26 cellular contexts compared by ENCODE assay signal in the genomic region with DNA sequence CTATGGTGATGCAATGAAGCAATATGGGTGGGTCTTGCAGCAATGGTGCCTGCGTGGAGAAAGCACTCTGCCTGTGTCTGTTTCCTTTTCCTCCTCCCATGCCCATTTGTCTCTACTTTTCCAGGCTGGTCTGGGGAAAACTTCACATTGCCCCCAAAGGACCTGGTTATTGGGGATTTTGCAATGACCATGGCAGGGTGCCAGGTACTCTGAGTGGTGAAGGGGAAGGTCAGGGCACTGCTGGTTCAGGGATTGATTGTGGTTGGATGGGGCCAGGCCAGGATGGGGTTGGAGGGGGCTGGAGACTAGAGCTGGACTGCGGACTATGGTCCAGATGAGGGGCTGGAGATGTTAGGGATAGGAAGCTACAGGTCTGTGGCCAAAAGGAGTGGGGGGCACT.
"Had no signal": no experiment of that assay in that cellular context is flagged by ENCODE, and none has a peak within 500 bp of the region (broad histone marks: within the 10 kb centered on the region; RNA-seq: fewer than 3 reads in every experiment).

No MANE protein-coding gene starts in this region.

- ATAC-seq: gastrocnemius medialis; naive thymus-derived CD4-positive, alpha-beta T cell; stimulated activated memory B cell treated with anti-CD40 and anti-IgM and Interleukin-4, amounts not matched to agents 10 μg/mL and 1 μg/mL and 100 μg/mL, for 72 hours had no signal

- H3K4me1 ChIP-seq: colonic mucosa, esophagus squamous epithelium, gastrocnemius medialis, neural progenitor cell, prostate gland, right atrium auricular region, sigmoid colon, upper lobe of left lung had no signal

- H3K36me3 Mint-ChIP-seq: naive thymus-derived CD4-positive, alpha-beta T cell; neural progenitor cell; stimulated activated memory B cell treated with anti-CD40 and anti-IgM and Interleukin-4, amounts not matched to agents 10 μg/mL and 1 μg/mL and 100 μg/mL, for 72 hours had no signal

- H3K27ac Mint-ChIP-seq: naive thymus-derived CD4-positive, alpha-beta T cell; nephron; neural progenitor cell; stimulated activated memory B cell treated with anti-CD40 and anti-IgM and Interleukin-4, amounts not matched to agents 10 μg/mL and 1 μg/mL and 100 μg/mL, for 72 hours; stimulated activated naive CD8-positive, alpha-beta T cell treated with anti-CD3 and anti-CD28 coated beads, Interleukin-15, Interleukin-2, amounts not matched to agents 100 ng/mL and 50 ng/mL, for 24 hours had no signal

- H3K4me1 Mint-ChIP-seq: naive thymus-derived CD4-positive, alpha-beta T cell; nephron; stimulated activated memory B cell treated with anti-CD40 and anti-IgM and Interleukin-4, amounts not matched to agents 10 μg/mL and 1 μg/mL and 100 μg/mL, for 72 hours had no signal

- H3K27me3 Mint-ChIP-seq: stimulated activated naive CD8-positive, alpha-beta T cell treated with anti-CD3 and anti-CD28 coated beads, Interleukin-15, Interleukin-2, amounts not matched to agents 100 ng/mL and 50 ng/mL, for 24 hours had no signal

- DNase-seq: colonic mucosa; dermis blood vessel endothelial cell; effector memory CD4-positive, alpha-beta T cell; erythroblast; esophagus squamous epithelium; gastrocnemius medialis; mesendoderm; midbrain; naive thymus-derived CD4-positive, alpha-beta T cell; nucleus accumbens; sigmoid colon; spleen; stimulated activated CD4-positive, alpha-beta T cell treated with anti-CD3 and anti-CD28 coated beads, Interleukin-4, amount 100 ng/mL, for 4 hours; upper lobe of left lung had no signal

- H3K9ac ChIP-seq: neural progenitor cell had no signal

- FAIRE-seq: endometrium, keratinocyte, urothelium cell line had no signal

- H3K36me3 ChIP-seq: colonic mucosa, esophagus squamous epithelium, gastrocnemius medialis, neural progenitor cell, prostate gland, right atrium auricular region, sigmoid colon, spleen, thoracic aorta, tibial nerve, upper lobe of left lung had no signal

- H3K27ac ChIP-seq: colonic mucosa, esophagus squamous epithelium, gastrocnemius medialis, neural progenitor cell, prostate gland, right atrium auricular region, sigmoid colon, skin epidermis, spleen, thoracic aorta, upper lobe of left lung had no signal

- H3K4me3 Mint-ChIP-seq: naive thymus-derived CD4-positive, alpha-beta T cell; nephron; neural progenitor cell; stimulated activated memory B cell treated with anti-CD40 and anti-IgM and Interleukin-4, amounts not matched to agents 10 μg/mL and 1 μg/mL and 100 μg/mL, for 72 hours; stimulated activated naive CD8-positive, alpha-beta T cell treated with anti-CD3 and anti-CD28 coated beads, Interleukin-15, Interleukin-2, amounts not matched to agents 100 ng/mL and 50 ng/mL, for 24 hours had no signal

- H3K4me2 ChIP-seq: neural progenitor cell had no signal

- H3K9me3 Mint-ChIP-seq: naive thymus-derived CD4-positive, alpha-beta T cell; nephron; neural progenitor cell; stimulated activated memory B cell treated with anti-CD40 and anti-IgM and Interleukin-4, amounts not matched to agents 10 μg/mL and 1 μg/mL and 100 μg/mL, for 72 hours; stimulated activated naive CD8-positive, alpha-beta T cell treated with anti-CD3 and anti-CD28 coated beads, Interleukin-15, Interleukin-2, amounts not matched to agents 100 ng/mL and 50 ng/mL, for 24 hours had no signal

- H3K9me3 ChIP-seq: colonic mucosa, esophagus squamous epithelium, gastrocnemius medialis, prostate gland, right atrium auricular region, sigmoid colon, spleen, thoracic aorta, tibial nerve, upper lobe of left lung had no signal

- H3K4me3 ChIP-seq: colonic mucosa, esophagus squamous epithelium, gastrocnemius medialis, neural progenitor cell, prostate gland, right atrium auricular region, sigmoid colon, skin epidermis, spleen, thoracic aorta, tibial nerve, upper lobe of left lung had no signal

- H2AFZ ChIP-seq: neural progenitor cell had no signal

- H3K27me3 ChIP-seq: colonic mucosa, gastrocnemius medialis, neural progenitor cell, right atrium auricular region, tibial nerve, upper lobe of left lung had no signal
